12 cellular contexts compared by ENCODE assay signal in genomic region chr22:26586556-26587325, GRCh38. TPM values are rescaled to one million over a fixed set of nuclear protein-coding genes. Genes with fewer than 3 reads are reported as not detected.
DNase-seq lines count a peak whose midpoint lies in the region; ATAC-seq, FAIRE-seq and TF ChIP-seq lines count a peak whose summit lies in the region.
"Had no signal": no experiment of that assay in that cellular context is flagged by ENCODE, and none has a peak within 500 bp of the region (broad histone marks: within the 10 kb centered on the region; RNA-seq: fewer than 3 reads in every experiment).

No MANE protein-coding gene starts in this region.

- no peaks in the 10 kb centered on the region for H3K9me3 ChIP-seq in small intestine (ENCODE audit: control insufficient read depth, low read depth)

- H3K36me3 Mint-ChIP-seq in HFFc6 (ENCODE audit: low read depth): peaks cover 15% of the 10 kb centered on the region; the same call in 1 of the 2 replicates
- H3K36me3 Mint-ChIP-seq in T-cell: peaks cover 8% of the 10 kb centered on the region

- peak overlapping the region; percentile 48 for H3K27ac Mint-ChIP-seq in HFFc6
- peak overlapping the region; percentile 67 to 84 for H3K27ac Mint-ChIP-seq in T-cell

- DNase-seq in HFFc6: no peak
- peak in 15 of 34 experiments; percentile 10 to 42 (median 24) for DNase-seq in T-cell
- peak; percentile 55 for DNase-seq in fibroblast of villous mesenchyme (ENCODE audit: low read depth)
- DNase-seq in small intestine: peak; percentile 57
- DNase-seq in DMS79 (lab: John Stamatoyannopoulos, UW): no peak
- DNase-seq: DMS153; NK-92 treated with Interleukin-12 subunit alpha and Interleukin-12 subunit beta, amount 100 ng/mL, for 24 hours; T-helper 9 cell had no signal

- H3K27me3 Mint-ChIP-seq in HFFc6 (ENCODE audit: insufficient read depth): no peaks in the 10 kb centered on the region; the same call in 1 of the 2 replicates
- no peaks in the 10 kb centered on the region for H3K27me3 Mint-ChIP-seq in T-cell

- CTCF ChIA-PET in T-cell (lab: Charles Lee): no interaction called here

- WGBS in small intestine, 3 donors: 33 to 53% (median 43%) methylated on average over 9 to 11 of the region's 11 CpGs

- H3K36me3 ChIP-seq in small intestine (ENCODE audit: control insufficient read depth in 2 of 2, insufficient read depth in 2 of 2, low read length in 2 of 2): no peaks in the 10 kb centered on the region

- H3K9me3 Mint-ChIP-seq in HFFc6: no peaks in the 10 kb centered on the region
- H3K9me3 Mint-ChIP-seq in T-cell: no peaks in the 10 kb centered on the region

- H3K4me1 Mint-ChIP-seq in HFFc6 (ENCODE audit: low read depth): peaks cover 59% of the 10 kb centered on the region
- H3K4me1 Mint-ChIP-seq in T-cell: peaks cover 51 to 71% (median 60%) of the 10 kb centered on the region in 3 donors

- POLR2A ChIA-PET in T-cell (lab: Charles Lee): no interaction called here

- no peaks in the 10 kb centered on the region for H3K27me3 ChIP-seq in small intestine (ENCODE audit: control insufficient read depth in 2 of 2, insufficient read depth in 2 of 2, low read length in 2 of 2)

- peak overlapping the region in 1 of 2 donors; percentile 9 for H3K27ac ChIP-seq in small intestine (ENCODE audit: low read depth in 1 of 2, low read length in 1 of 2)

- H3K4me1 ChIP-seq in small intestine (ENCODE audit: control insufficient read depth in 2 of 2, insufficient read depth in 1 of 2, low read depth in 1 of 2, low read length in 1 of 2): peaks cover 2 to 4% of the 10 kb centered on the region in 2 donors

- ATAC-seq in T-cell (replicated peaks in 1 of 4) (peak in 3 of 4 experiments; percentile 14 to 28 (median 26)), HG03139 (IDR thresholded peaks at IDR 0.05; ENCODE audit: unreplicated experiment) (no peak), HG02981 (IDR thresholded peaks at IDR 0.05; ENCODE audit: unreplicated experiment) (no peak)

- no peak for FAIRE-seq in small intestine (lab: Jason Lieb, UNC)

- no peak overlapping the region for H3K4me3 Mint-ChIP-seq in HFFc6
- H3K4me3 Mint-ChIP-seq in T-cell: peak overlapping the region; percentile 17 to 63 (median 32)

- H3K4me3 ChIP-seq in fibroblast of villous mesenchyme (ENCODE audit: low read depth, low read length) (no peak overlapping the region), small intestine (ENCODE audit: low read depth in 1 of 2, low read length in 2 of 2) (no peak overlapping the region)

- TF ChIP-seq CTCF in HFFc6 (IDR thresholded peaks at IDR 0.05): no peak
- no peak for TF ChIP-seq CTCF in fibroblast of villous mesenchyme (IDR thresholded peaks at IDR 0.05; ENCODE audit: insufficient read depth, low read depth, low read length)

RNA-seq across cellular contexts. Expression of gene TPST2, which starts 3.2 kb away (rescaled TPM):
- total RNA-seq in HFFc6 (2021; fragmentation: NEBNext Ultra II Directional; extraction: Animal tissue kit (Norgen Biotek cat#: 25700)): 10 to 100 TPM; 66.8 to 75.5 (median 73.8) TPM
- total RNA-seq in T-cell (10 to 100 TPM; 30.3 to 42.1 (median 38.0) TPM), fibroblast of villous mesenchyme (25.0 and 33.2 TPM in 2 replicates)
- polyA plus RNA-seq in small intestine: 10 to 100 TPM in 1 of 3 donors, 1 to 10 TPM in 2; 6.3 to 25.3 (median 7.8) TPM

RNA-seq across cellular contexts. Expression of gene CRYBB1, which starts 31.1 kb away (rescaled TPM):
- not detected for total RNA-seq in HFFc6 (2021; fragmentation: NEBNext Ultra II Directional; extraction: Animal tissue kit (Norgen Biotek cat#: 25700))
- total RNA-seq in T-cell (not detected), fibroblast of villous mesenchyme (not detected in 2 replicates)
- polyA plus RNA-seq in small intestine: under 1 TPM in 1 of 3 donors, not detected in 2; 0.75 TPM
- total RNA-seq: epithelial cell of proximal tubule, kidney epithelial cell had no signal

RNA-seq across cellular contexts. Expression of gene CRYBA4, which starts 35.0 kb away (rescaled TPM):
- total RNA-seq in HFFc6 (2021; fragmentation: NEBNext Ultra II Directional; extraction: Animal tissue kit (Norgen Biotek cat#: 25700)): not detected
- total RNA-seq in T-cell (not detected), fibroblast of villous mesenchyme (not detected in 2 replicates)
- under 1 TPM in 1 of 3 donors, not detected in 2; 0.10 TPM for polyA plus RNA-seq in small intestine
- total RNA-seq: epithelial cell of proximal tubule, kidney epithelial cell had no signal

Comparison
In these comparisons a context has a peak if more than half of its experiments do, and no peak if none do; other contexts are left out.
1. DNase-seq: peak in fibroblast of villous mesenchyme (single experiment) and small intestine (single experiment); none in HFFc6 (single experiment) and DMS79 (single experiment).
2. ATAC-seq: peak in T-cell (3 of 4); none in HG03139 (single experiment) and HG02981 (single experiment).